1 cellular context compared by ENCODE assay signal in the genomic region with DNA sequence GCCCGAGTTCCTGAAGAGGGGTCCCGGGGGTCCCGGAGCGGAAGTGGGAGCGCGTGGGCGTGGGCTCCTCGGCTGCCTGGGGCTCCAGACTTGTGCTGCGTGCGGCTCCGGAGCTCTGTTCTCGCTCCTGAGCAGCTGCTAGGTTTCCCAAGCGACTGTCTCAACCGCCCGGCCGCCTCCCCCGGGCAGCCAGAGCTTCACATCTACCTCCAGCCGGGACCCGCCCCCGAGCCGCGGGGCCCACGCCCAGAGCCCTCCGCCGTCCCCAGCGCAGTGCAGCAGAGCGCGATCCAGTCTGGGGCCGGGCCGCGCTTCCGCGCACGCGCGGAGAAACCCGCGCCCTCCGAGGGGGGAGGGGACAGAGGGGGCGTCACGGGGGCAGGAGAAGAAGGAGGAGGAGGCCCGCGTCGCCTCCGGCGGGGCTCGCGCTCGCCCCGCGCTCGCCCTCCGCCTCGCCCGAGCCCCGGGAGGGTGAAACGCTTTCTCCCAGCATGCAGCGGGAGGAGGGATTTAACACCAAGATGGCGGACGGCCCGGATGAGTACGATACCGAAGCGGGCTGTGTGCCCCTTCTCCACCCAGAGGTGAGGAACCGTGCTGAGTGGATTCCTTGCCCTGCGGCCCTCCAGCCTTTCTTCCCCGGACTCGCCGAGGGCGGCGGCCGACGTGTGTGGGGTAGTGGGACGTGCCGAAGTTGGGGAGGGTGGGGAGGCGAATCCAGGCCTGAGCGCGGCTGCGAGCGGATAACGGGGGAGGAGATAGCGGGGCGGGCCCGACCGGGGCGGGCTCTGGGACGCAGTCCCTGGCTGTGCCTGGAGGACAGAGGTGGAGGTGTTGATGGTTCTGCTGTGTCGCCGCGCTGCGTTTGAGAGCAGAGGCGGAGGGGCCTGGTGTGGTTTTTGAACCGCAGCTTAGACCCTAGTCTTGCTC.
TF ChIP-seq lines count a peak whose summit lies in the region.

A gene with protein sequence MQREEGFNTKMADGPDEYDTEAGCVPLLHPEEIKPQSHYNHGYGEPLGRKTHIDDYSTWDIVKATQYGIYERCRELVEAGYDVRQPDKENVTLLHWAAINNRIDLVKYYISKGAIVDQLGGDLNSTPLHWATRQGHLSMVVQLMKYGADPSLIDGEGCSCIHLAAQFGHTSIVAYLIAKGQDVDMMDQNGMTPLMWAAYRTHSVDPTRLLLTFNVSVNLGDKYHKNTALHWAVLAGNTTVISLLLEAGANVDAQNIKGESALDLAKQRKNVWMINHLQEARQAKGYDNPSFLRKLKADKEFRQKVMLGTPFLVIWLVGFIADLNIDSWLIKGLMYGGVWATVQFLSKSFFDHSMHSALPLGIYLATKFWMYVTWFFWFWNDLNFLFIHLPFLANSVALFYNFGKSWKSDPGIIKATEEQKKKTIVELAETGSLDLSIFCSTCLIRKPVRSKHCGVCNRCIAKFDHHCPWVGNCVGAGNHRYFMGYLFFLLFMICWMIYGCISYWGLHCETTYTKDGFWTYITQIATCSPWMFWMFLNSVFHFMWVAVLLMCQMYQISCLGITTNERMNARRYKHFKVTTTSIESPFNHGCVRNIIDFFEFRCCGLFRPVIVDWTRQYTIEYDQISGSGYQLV (plus strand): TSS at position 370 of the 930 bp plus-strand sequence. CDS start 122 bp downstream, at position 492.

TF ChIP-seq in HepG2, 621 proteins besides CTCF, POLR2A, EP300 and RAD21 (continued from another document and continues in another):
- TF ChIP-seq, protein P1, sequence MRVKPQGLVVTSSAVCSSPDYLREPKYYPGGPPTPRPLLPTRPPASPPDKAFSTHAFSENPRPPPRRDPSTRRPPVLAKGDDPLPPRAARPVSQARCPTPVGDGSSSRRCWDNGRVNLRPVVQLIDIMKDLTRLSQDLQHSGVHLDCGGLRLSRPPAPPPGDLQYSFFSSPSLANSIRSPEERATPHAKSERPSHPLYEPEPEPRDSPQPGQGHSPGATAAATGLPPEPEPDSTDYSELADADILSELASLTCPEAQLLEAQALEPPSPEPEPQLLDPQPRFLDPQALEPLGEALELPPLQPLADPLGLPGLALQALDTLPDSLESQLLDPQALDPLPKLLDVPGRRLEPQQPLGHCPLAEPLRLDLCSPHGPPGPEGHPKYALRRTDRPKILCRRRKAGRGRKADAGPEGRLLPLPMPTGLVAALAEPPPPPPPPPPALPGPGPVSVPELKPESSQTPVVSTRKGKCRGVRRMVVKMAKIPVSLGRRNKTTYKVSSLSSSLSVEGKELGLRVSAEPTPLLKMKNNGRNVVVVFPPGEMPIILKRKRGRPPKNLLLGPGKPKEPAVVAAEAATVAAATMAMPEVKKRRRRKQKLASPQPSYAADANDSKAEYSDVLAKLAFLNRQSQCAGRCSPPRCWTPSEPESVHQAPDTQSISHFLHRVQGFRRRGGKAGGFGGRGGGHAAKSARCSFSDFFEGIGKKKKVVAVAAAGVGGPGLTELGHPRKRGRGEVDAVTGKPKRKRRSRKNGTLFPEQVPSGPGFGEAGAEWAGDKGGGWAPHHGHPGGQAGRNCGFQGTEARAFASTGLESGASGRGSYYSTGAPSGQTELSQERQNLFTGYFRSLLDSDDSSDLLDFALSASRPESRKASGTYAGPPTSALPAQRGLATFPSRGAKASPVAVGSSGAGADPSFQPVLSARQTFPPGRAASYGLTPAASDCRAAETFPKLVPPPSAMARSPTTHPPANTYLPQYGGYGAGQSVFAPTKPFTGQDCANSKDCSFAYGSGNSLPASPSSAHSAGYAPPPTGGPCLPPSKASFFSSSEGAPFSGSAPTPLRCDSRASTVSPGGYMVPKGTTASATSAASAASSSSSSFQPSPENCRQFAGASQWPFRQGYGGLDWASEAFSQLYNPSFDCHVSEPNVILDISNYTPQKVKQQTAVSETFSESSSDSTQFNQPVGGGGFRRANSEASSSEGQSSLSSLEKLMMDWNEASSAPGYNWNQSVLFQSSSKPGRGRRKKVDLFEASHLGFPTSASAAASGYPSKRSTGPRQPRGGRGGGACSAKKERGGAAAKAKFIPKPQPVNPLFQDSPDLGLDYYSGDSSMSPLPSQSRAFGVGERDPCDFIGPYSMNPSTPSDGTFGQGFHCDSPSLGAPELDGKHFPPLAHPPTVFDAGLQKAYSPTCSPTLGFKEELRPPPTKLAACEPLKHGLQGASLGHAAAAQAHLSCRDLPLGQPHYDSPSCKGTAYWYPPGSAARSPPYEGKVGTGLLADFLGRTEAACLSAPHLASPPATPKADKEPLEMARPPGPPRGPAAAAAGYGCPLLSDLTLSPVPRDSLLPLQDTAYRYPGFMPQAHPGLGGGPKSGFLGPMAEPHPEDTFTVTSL (CRISPR knock-in tag; IDR thresholded peaks at IDR 0.05; ENCODE audit: borderline replicate concordance): peak; percentile 47; the same call in 1 of the 2 replicates
- TF ChIP-seq ZNF382 (CRISPR knock-in tag; IDR thresholded peaks at IDR 0.05; ENCODE audit: borderline replicate concordance) (no peak), KDM2A (CRISPR knock-in tag; IDR thresholded peaks at IDR 0.05; ENCODE audit: borderline replicate concordance, low read depth) (peak; percentile 86; the same call in 1 of the 2 replicates), GFI1 (CRISPR knock-in tag; IDR thresholded peaks at IDR 0.05; ENCODE audit: borderline replicate concordance) (0 out of 2 replicates have a peak, but pooled peaks have one; percentile 17), ZNF672 (CRISPR knock-in tag; IDR thresholded peaks at IDR 0.05) (peak; percentile 54; the same call in 1 of the 2 replicates), ZEB1 (IDR thresholded peaks at IDR 0.05; ENCODE audit: insufficient replicate concordance, low read depth) (no peak), EHMT2 (IDR thresholded peaks at IDR 0.05; ENCODE audit: borderline replicate concordance, low read depth, low read length) (no peak), ZBTB8A (CRISPR knock-in tag; IDR thresholded peaks at IDR 0.05; ENCODE audit: borderline replicate concordance, low read depth) (peak; percentile 75; the same call in 1 of the 2 replicates), SETDB1 (CRISPR knock-in tag; IDR thresholded peaks at IDR 0.05; ENCODE audit: borderline replicate concordance) (no peak), ZNF496 (CRISPR knock-in tag; IDR thresholded peaks at IDR 0.05; ENCODE audit: insufficient replicate concordance) (no peak), MIXL1 (CRISPR knock-in tag; IDR thresholded peaks at IDR 0.05) (no peak), ZNF644 (CRISPR knock-in tag; IDR thresholded peaks at IDR 0.05; ENCODE audit: low read depth) (no peak)
- TF ChIP-seq, protein P2, sequence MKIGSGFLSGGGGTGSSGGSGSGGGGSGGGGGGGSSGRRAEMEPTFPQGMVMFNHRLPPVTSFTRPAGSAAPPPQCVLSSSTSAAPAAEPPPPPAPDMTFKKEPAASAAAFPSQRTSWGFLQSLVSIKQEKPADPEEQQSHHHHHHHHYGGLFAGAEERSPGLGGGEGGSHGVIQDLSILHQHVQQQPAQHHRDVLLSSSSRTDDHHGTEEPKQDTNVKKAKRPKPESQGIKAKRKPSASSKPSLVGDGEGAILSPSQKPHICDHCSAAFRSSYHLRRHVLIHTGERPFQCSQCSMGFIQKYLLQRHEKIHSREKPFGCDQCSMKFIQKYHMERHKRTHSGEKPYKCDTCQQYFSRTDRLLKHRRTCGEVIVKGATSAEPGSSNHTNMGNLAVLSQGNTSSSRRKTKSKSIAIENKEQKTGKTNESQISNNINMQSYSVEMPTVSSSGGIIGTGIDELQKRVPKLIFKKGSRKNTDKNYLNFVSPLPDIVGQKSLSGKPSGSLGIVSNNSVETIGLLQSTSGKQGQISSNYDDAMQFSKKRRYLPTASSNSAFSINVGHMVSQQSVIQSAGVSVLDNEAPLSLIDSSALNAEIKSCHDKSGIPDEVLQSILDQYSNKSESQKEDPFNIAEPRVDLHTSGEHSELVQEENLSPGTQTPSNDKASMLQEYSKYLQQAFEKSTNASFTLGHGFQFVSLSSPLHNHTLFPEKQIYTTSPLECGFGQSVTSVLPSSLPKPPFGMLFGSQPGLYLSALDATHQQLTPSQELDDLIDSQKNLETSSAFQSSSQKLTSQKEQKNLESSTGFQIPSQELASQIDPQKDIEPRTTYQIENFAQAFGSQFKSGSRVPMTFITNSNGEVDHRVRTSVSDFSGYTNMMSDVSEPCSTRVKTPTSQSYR (CRISPR knock-in tag; IDR thresholded peaks at IDR 0.05; ENCODE audit: borderline replicate concordance): peak; percentile 40
- TF ChIP-seq, protein P3, sequence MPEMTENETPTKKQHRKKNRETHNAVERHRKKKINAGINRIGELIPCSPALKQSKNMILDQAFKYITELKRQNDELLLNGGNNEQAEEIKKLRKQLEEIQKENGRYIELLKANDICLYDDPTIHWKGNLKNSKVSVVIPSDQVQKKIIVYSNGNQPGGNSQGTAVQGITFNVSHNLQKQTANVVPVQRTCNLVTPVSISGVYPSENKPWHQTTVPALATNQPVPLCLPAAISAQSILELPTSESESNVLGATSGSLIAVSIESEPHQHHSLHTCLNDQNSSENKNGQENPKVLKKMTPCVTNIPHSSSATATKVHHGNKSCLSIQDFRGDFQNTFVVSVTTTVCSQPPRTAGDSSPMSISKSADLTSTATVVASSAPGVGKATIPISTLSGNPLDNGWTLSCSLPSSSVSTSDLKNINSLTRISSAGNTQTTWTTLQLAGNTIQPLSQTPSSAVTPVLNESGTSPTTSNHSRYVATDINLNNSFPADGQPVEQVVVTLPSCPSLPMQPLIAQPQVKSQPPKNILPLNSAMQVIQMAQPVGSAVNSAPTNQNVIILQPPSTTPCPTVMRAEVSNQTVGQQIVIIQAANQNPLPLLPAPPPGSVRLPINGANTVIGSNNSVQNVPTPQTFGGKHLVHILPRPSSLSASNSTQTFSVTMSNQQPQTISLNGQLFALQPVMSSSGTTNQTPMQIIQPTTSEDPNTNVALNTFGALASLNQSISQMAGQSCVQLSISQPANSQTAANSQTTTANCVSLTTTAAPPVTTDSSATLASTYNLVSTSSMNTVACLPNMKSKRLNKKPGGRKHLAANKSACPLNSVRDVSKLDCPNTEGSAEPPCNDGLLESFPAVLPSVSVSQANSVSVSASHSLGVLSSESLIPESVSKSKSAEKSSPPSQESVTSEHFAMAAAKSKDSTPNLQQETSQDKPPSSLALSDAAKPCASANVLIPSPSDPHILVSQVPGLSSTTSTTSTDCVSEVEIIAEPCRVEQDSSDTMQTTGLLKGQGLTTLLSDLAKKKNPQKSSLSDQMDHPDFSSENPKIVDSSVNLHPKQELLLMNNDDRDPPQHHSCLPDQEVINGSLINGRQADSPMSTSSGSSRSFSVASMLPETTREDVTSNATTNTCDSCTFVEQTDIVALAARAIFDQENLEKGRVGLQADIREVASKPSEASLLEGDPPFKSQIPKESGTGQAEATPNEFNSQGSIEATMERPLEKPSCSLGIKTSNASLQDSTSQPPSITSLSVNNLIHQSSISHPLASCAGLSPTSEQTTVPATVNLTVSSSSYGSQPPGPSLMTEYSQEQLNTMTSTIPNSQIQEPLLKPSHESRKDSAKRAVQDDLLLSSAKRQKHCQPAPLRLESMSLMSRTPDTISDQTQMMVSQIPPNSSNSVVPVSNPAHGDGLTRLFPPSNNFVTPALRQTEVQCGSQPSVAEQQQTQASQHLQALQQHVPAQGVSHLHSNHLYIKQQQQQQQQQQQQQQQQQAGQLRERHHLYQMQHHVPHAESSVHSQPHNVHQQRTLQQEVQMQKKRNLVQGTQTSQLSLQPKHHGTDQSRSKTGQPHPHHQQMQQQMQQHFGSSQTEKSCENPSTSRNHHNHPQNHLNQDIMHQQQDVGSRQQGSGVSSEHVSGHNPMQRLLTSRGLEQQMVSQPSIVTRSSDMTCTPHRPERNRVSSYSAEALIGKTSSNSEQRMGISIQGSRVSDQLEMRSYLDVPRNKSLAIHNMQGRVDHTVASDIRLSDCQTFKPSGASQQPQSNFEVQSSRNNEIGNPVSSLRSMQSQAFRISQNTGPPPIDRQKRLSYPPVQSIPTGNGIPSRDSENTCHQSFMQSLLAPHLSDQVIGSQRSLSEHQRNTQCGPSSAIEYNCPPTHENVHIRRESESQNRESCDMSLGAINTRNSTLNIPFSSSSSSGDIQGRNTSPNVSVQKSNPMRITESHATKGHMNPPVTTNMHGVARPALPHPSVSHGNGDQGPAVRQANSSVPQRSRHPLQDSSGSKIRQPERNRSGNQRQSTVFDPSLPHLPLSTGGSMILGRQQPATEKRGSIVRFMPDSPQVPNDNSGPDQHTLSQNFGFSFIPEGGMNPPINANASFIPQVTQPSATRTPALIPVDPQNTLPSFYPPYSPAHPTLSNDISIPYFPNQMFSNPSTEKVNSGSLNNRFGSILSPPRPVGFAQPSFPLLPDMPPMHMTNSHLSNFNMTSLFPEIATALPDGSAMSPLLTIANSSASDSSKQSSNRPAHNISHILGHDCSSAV (CRISPR knock-in tag; IDR thresholded peaks at IDR 0.05; ENCODE audit: borderline replicate concordance): no peak
- TF ChIP-seq, protein P4, sequence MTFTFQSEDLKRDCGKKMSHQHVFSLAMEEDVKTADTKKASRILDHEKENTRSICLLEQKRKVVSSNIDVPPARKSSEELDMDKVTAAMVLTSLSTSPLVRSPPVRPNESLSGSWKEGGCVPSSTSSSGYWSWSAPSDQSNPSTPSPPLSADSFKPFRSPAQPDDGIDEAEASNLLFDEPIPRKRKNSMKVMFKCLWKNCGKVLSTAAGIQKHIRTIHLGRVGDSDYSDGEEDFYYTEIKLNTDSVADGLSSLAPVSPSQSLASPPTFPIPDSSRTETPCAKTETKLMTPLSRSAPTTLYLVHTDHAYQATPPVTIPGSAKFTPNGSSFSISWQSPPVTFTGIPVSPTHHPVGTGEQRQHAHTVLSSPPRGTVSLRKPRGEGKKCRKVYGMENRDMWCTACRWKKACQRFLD (CRISPR knock-in tag; IDR thresholded peaks at IDR 0.05; ENCODE audit: borderline replicate concordance): no peak; the same call in 1 of the 2 replicates
- TF ChIP-seq, protein P5, sequence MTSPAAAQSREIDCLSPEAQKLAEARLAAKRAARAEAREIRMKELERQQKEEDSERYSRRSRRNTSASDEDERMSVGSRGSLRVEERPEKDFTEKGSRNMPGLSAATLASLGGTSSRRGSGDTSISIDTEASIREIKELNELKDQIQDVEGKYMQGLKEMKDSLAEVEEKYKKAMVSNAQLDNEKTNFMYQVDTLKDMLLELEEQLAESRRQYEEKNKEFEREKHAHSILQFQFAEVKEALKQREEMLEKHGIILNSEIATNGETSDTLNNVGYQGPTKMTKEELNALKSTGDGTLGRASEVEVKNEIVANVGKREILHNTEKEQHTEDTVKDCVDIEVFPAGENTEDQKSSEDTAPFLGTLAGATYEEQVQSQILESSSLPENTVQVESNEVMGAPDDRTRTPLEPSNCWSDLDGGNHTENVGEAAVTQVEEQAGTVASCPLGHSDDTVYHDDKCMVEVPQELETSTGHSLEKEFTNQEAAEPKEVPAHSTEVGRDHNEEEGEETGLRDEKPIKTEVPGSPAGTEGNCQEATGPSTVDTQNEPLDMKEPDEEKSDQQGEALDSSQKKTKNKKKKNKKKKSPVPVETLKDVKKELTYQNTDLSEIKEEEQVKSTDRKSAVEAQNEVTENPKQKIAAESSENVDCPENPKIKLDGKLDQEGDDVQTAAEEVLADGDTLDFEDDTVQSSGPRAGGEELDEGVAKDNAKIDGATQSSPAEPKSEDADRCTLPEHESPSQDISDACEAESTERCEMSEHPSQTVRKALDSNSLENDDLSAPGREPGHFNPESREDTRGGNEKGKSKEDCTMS (CRISPR knock-in tag; conservative IDR thresholded peaks at IDR 0.05): no peak
- TF ChIP-seq, protein P6, sequence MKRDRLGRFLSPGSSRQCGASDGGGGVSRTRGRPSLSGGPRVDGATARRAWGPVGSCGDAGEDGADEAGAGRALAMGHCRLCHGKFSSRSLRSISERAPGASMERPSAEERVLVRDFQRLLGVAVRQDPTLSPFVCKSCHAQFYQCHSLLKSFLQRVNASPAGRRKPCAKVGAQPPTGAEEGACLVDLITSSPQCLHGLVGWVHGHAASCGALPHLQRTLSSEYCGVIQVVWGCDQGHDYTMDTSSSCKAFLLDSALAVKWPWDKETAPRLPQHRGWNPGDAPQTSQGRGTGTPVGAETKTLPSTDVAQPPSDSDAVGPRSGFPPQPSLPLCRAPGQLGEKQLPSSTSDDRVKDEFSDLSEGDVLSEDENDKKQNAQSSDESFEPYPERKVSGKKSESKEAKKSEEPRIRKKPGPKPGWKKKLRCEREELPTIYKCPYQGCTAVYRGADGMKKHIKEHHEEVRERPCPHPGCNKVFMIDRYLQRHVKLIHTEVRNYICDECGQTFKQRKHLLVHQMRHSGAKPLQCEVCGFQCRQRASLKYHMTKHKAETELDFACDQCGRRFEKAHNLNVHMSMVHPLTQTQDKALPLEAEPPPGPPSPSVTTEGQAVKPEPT (CRISPR knock-in tag; IDR thresholded peaks at IDR 0.05; ENCODE audit: low read depth): no peak
